Comparison of ENCODE assay signal across 24 cellular contexts in the genomic region with DNA sequence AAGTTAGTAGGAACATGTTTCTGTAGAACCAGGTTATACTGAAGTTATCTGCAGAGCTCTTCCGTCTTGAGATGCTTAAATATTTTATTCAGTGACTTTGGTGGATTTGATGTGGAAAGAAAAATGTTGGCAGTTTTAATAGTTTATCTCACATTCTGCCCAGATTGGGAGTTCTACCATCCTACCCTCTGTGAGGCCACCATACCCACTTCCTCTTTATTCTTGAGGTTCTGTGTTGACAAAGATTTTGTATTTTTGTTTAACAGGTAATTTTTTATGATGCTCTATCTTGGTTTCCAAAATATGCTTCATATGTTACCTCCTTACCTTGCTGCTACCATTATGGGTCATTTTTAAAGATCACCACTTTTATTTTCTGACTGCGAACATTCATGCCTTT.
"Had no signal": no experiment of that assay in that cellular context is flagged by ENCODE, and none has a peak within 500 bp of the region (broad histone marks: within the 10 kb centered on the region; RNA-seq: fewer than 3 reads in every experiment).

No MANE protein-coding gene starts in this region.

- H3K4me1 Mint-ChIP-seq: endodermal cell, naive B cell had no signal

- H3K4me1 ChIP-seq: esophagus squamous epithelium, gastrocnemius medialis, heart right ventricle, left lung, lower lobe of right lung had no signal

- H3K4me3 ChIP-seq: esophagus squamous epithelium, gastrocnemius medialis, heart right ventricle, left lung, lower lobe of right lung, mucosa of descending colon had no signal

- H3K27ac Mint-ChIP-seq: dendritic cell treated with granulocyte-macrophage colony-stimulating factor and Interleukin-4, amounts not matched to agents 40 ng/mL and 50 ng/mL, for 4 days; effector memory CD8-positive, alpha-beta T cell; endodermal cell; mesothelial cell of epicardium; naive B cell had no signal

- H3K9me3 Mint-ChIP-seq: endodermal cell, mesothelial cell of epicardium had no signal

- H3K27ac ChIP-seq: epithelial cell of prostate, esophagus squamous epithelium, gastrocnemius medialis, heart right ventricle, left lung, lower lobe of right lung had no signal

- DNase-seq: cortex of kidney; effector CD8-positive, alpha-beta T cell; effector memory CD8-positive, alpha-beta T cell; endodermal cell; erythroblast; esophagus squamous epithelium; foreskin fibroblast; foreskin melanocyte; gastrocnemius medialis; glutamatergic neuron; head of caudate nucleus; heart right ventricle; hippocampal formation; left cardiac atrium; left lung; left ventricle myocardium superior; lower lobe of right lung; mesenchymal stem cell; mucosa of descending colon; naive B cell had no signal

- H3K36me3 ChIP-seq: esophagus squamous epithelium, gastrocnemius medialis, heart right ventricle, left lung, lower lobe of right lung had no signal

- ATAC-seq: effector memory CD8-positive, alpha-beta T cell; esophagus mucosa; gastrocnemius medialis; heart right ventricle; left cardiac atrium; left lung; left ventricle myocardium superior; lower lobe of right lung; mucosa of descending colon had no signal

- H3K4me3 Mint-ChIP-seq: dendritic cell treated with granulocyte-macrophage colony-stimulating factor and Interleukin-4, amounts not matched to agents 40 ng/mL and 50 ng/mL, for 4 days; effector memory CD8-positive, alpha-beta T cell; endodermal cell; mesothelial cell of epicardium; naive B cell had no signal

- H3K27me3 ChIP-seq: esophagus squamous epithelium, gastrocnemius medialis, heart right ventricle, left lung had no signal

- H3K9me3 ChIP-seq: esophagus squamous epithelium, gastrocnemius medialis, heart right ventricle, left lung, lower lobe of right lung, mucosa of descending colon had no signal

- H3K36me3 Mint-ChIP-seq: mesothelial cell of epicardium, naive B cell had no signal

- H3K27me3 Mint-ChIP-seq: dendritic cell treated with granulocyte-macrophage colony-stimulating factor and Interleukin-4, amounts not matched to agents 40 ng/mL and 50 ng/mL, for 4 days; effector memory CD8-positive, alpha-beta T cell; naive B cell had no signal
